Comparison of ENCODE assay signal across 28 cellular contexts in the genomic region with DNA sequence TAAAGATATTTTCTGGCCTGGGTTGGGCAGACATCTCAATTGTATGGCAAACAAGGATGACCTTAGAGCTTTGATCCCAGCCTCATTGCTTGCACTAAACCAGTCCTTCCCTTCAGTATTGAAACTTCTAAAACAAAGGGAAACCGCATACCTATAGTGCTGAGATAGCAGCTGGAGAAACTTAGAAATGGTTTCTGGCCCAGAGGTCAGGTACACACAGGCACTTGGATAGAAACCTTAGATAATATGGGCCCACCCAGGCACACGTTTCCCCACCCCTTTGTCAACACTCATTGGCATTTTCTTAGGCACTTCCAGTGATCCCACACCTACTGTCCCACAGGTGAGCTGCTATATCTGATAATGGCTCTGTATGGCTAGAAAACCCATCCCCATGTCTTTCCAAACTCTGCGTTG. TPM values are rescaled to one million over a fixed set of nuclear protein-coding genes. Genes with fewer than 3 reads are reported as not detected.
"Had no signal": no experiment of that assay in that cellular context is flagged by ENCODE, and none has a peak within 500 bp of the region (broad histone marks: within the 10 kb centered on the region; RNA-seq: fewer than 3 reads in every experiment).

No MANE protein-coding gene starts in this region.

- DNase-seq: heart left ventricle; islet precursor cell; left ventricle myocardium inferior; mesendoderm; naive thymus-derived CD8-positive, alpha-beta T cell; pancreas; posterior cingulate gyrus; retina; right cardiac atrium; sigmoid colon; small intestine; stimulated activated CD4-positive, alpha-beta T cell treated with anti-CD3 and anti-CD28 coated beads, Interleukin-15, amount 100 ng/mL, for 24 hours; stimulated activated CD4-positive, alpha-beta T cell treated with anti-CD3 and anti-CD28 coated beads, Interleukin-2, amount 100 ng/mL, for 24 hours; stimulated activated CD4-positive, alpha-beta T cell treated with anti-CD3 and anti-CD28 coated beads, Interleukin-4, amount 100 ng/mL, for 1 hour; stimulated activated naive CD4-positive, alpha-beta T cell; upper lobe of left lung had no signal

- ATAC-seq: heart left ventricle; naive thymus-derived CD8-positive, alpha-beta T cell; pancreas; right cardiac atrium; stimulated activated effector memory CD8-positive, alpha-beta T cell treated with anti-CD3 and anti-CD28 coated beads, Interleukin-12 subunit alpha, Interleukin-12 subunit beta, amount 100 ng/mL, for 72 hours had no signal

- H3K27ac ChIP-seq: heart left ventricle, left ventricle myocardium inferior, pancreas, prostate gland, sigmoid colon, suprapubic skin, tibial nerve, upper lobe of left lung, vagina had no signal

- H3K4me3 ChIP-seq: heart left ventricle, left ventricle myocardium inferior, lung, pancreas, prostate gland, sigmoid colon, suprapubic skin, tibial nerve, upper lobe of left lung, vagina had no signal

- FAIRE-seq: pancreas, small intestine had no signal

- H3K4me1 ChIP-seq: heart left ventricle, left ventricle myocardium inferior, pancreas, prostate gland, suprapubic skin, tibial nerve, upper lobe of left lung, vagina had no signal

- H3K9me3 ChIP-seq: pancreas, prostate gland, suprapubic skin, tibial nerve, upper lobe of left lung, vagina had no signal

- H3K27me3 ChIP-seq: pancreas, sigmoid colon, suprapubic skin, tibial nerve, upper lobe of left lung, vagina had no signal

- H3K9me3 Mint-ChIP-seq: nephron, neural crest cell had no signal

- H3K4me1 Mint-ChIP-seq: naive thymus-derived CD8-positive, alpha-beta T cell; nephron; neural crest cell; stimulated activated effector memory CD8-positive, alpha-beta T cell treated with anti-CD3 and anti-CD28 coated beads, Interleukin-12 subunit alpha, Interleukin-12 subunit beta, amount 100 ng/mL, for 72 hours had no signal

- H3K27ac Mint-ChIP-seq: naive thymus-derived CD8-positive, alpha-beta T cell; stimulated activated effector memory CD8-positive, alpha-beta T cell treated with anti-CD3 and anti-CD28 coated beads, Interleukin-12 subunit alpha, Interleukin-12 subunit beta, amount 100 ng/mL, for 72 hours; stimulated activated naive CD8-positive, alpha-beta T cell treated with anti-CD3 and anti-CD28 coated beads, Interleukin-15, Interleukin-2, amounts not matched to agents 100 ng/mL and 50 ng/mL, for 24 hours had no signal

- H3K36me3 ChIP-seq: heart left ventricle, left ventricle myocardium inferior, pancreas, prostate gland, sigmoid colon, suprapubic skin, tibial nerve, upper lobe of left lung, vagina had no signal

- H3K36me3 Mint-ChIP-seq: naive thymus-derived CD8-positive, alpha-beta T cell; stimulated activated effector memory CD8-positive, alpha-beta T cell treated with anti-CD3 and anti-CD28 coated beads, Interleukin-12 subunit alpha, Interleukin-12 subunit beta, amount 100 ng/mL, for 72 hours had no signal

- H3K4me3 Mint-ChIP-seq: naive thymus-derived CD8-positive, alpha-beta T cell; nephron; neural crest cell; stimulated activated effector memory CD8-positive, alpha-beta T cell treated with anti-CD3 and anti-CD28 coated beads, Interleukin-12 subunit alpha, Interleukin-12 subunit beta, amount 100 ng/mL, for 72 hours; stimulated activated naive CD8-positive, alpha-beta T cell treated with anti-CD3 and anti-CD28 coated beads, Interleukin-15, Interleukin-2, amounts not matched to agents 100 ng/mL and 50 ng/mL, for 24 hours had no signal

RNA-seq across cellular contexts. Expression of gene NRSN1, which starts 22.1 kb away (rescaled TPM):
- total RNA-seq: heart left ventricle; kidney epithelial cell; left ventricle myocardium inferior; lower leg skin; naive thymus-derived CD8-positive, alpha-beta T cell; osteoblast; right cardiac atrium; suprapubic skin; tibial nerve; upper lobe of left lung had no signal
- polyA plus RNA-seq: heart left ventricle; lung; naive thymus-derived CD8-positive, alpha-beta T cell had no signal
